Comparison of ENCODE assay signal across 22 cellular contexts in the genomic region with DNA sequence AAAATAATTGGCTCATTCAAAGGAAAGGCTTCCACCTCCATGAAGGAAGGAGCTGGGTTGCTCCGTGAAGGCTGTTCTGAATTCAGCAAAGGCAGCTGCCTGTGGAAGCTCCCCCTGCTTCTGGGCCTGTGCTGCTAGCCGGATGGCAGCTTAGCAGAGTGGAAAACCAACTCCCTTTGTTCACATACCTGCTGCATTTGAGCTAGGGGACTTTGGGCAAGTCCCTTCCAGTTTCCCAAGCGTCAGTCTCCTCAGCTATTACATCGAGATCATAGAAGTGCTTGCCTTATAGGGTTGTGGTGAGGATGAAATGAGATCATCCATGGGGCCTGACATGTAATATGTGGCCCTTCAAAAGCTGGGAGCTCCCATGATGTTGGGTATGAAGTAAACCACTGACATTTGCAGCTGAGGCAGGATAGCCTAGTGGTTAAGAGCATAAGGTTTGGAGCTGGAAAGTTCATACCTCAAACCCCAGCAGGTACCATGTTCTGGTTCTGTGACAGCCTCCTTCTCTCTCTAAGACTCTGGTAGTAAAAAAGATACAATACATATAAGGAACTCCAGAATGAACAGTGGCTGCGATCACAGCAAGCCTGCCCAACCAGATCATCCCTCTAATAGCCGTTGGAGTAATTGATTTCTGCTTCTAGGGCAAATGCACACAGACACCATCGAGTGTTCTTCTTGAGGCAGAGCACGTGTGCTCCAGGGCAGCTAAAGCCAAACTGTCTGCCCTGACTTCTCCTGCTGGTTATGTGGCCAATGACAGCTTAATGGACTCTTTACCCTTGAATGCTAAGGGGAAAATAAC. TPM values are rescaled to one million over a fixed set of nuclear protein-coding genes. Genes with fewer than 3 reads are reported as not detected.
DNase-seq lines count a peak whose midpoint lies in the region; ATAC-seq and TF ChIP-seq lines count a peak whose summit lies in the region.
"Had no signal": no experiment of that assay in that cellular context is flagged by ENCODE, and none has a peak within 500 bp of the region (broad histone marks: within the 10 kb centered on the region; RNA-seq: fewer than 3 reads in every experiment).

No MANE protein-coding gene starts in this region.

- peaks cover 4% of the 10 kb centered on the region for H3K9me3 Mint-ChIP-seq in activated CD4-positive, alpha-beta T cell treated with anti-CD3 and anti-CD28 coated beads for 36 hours (ENCODE audit: low read depth)
- peaks cover 11% of the 10 kb centered on the region for H3K9me3 Mint-ChIP-seq in neural progenitor cell

- H3K27ac ChIP-seq in neural progenitor cell: no peak overlapping the region
- no peak overlapping the region for H3K27ac ChIP-seq in thyroid gland
- H3K27ac ChIP-seq: SJSA1, vagina had no signal

- DNase-seq in activated CD4-positive, alpha-beta T cell treated with anti-CD3 and anti-CD28 coated beads for 36 hours: peak; percentile 9
- no peak for DNase-seq in activated CD4-positive, alpha-beta T cell treated with anti-CD3 and anti-CD28 coated beads for 48 hours
- peak; percentile 63 for DNase-seq in NCI-H2227 (lab: John Stamatoyannopoulos, UW; ENCODE audit: unreplicated experiment)
- DNase-seq in neural progenitor cell (ENCODE audit: low spot score): no peak
- no peak for DNase-seq in thyroid gland
- DNase-seq in T-helper 2 cell: no peak
- DNase-seq: activated CD4-positive, alpha-beta T cell treated with anti-CD3 and anti-CD28 coated beads for 4 hours; activated T-cell treated with anti-CD3 and anti-CD28 coated beads for 4 hours; CD8-positive, alpha-beta memory T cell; head of caudate nucleus; naive thymus-derived CD8-positive, alpha-beta T cell; NCI-H1417 treated with DMSO at 0.1 percent for 48 hours; NCI-H526; stimulated activated CD4-positive, alpha-beta T cell treated with anti-CD3 and anti-CD28 coated beads, Interleukin-12 subunit alpha, Interleukin-12 subunit beta, amount 100 ng/mL, for 4 hours; T1000 had no signal

- CTCF ChIA-PET in activated CD4-positive, alpha-beta T cell treated with anti-CD3 and anti-CD28 coated beads for 36 hours (lab: Charles Lee): no interaction called here

- H3K4me2 ChIP-seq in neural progenitor cell: no peak overlapping the region

- no peak overlapping the region for H3K4me3 ChIP-seq in neural progenitor cell
- H3K4me3 ChIP-seq in thyroid gland (replicated peaks in 1 of 3): no peak overlapping the region
- H3K4me3 ChIP-seq: SJSA1, vagina had no signal

- POLR2A ChIA-PET in activated CD4-positive, alpha-beta T cell treated with anti-CD3 and anti-CD28 coated beads for 36 hours (lab: Charles Lee): no interaction called here

- H3K36me3 ChIP-seq in neural progenitor cell: no peaks in the 10 kb centered on the region
- no peaks in the 10 kb centered on the region for H3K36me3 ChIP-seq in thyroid gland
- H3K36me3 ChIP-seq: SJSA1, vagina had no signal

- H4K20me1 ChIP-seq in neural progenitor cell (ENCODE audit: low read depth): no peaks in the 10 kb centered on the region

- H3K9me3 ChIP-seq in neural progenitor cell (ENCODE audit: low read depth) (peaks cover 3% of the 10 kb centered on the region), thyroid gland (no peaks in the 10 kb centered on the region)
- H3K9me3 ChIP-seq: SJSA1, vagina had no signal

- H3K27me3 ChIP-seq in neural progenitor cell (no peaks in the 10 kb centered on the region), thyroid gland (no peaks in the 10 kb centered on the region)
- H3K27me3 ChIP-seq: SJSA1, vagina had no signal

- peak; percentile 81 for ATAC-seq in activated CD4-positive, alpha-beta T cell treated with anti-CD3 and anti-CD28 coated beads for 36 hours
- ATAC-seq in GM18868 (IDR thresholded peaks at IDR 0.05; ENCODE audit: unreplicated experiment): peak; percentile 89
- no peak for ATAC-seq in GM18505 (IDR thresholded peaks at IDR 0.05; ENCODE audit: unreplicated experiment)
- ATAC-seq: esophagus mucosa; naive thymus-derived CD8-positive, alpha-beta T cell had no signal

- H3K27ac Mint-ChIP-seq in activated CD4-positive, alpha-beta T cell treated with anti-CD3 and anti-CD28 coated beads for 36 hours: no peak overlapping the region
- H3K27ac Mint-ChIP-seq in neural progenitor cell: no peak overlapping the region
- H3K27ac Mint-ChIP-seq: CD8-positive, alpha-beta memory T cell; progenitor cell of endocrine pancreas; stimulated activated naive CD8-positive, alpha-beta T cell treated with anti-CD3 and anti-CD28 coated beads, Interleukin-15, Interleukin-2, amounts not matched to agents 100 ng/mL and 50 ng/mL, for 24 hours had no signal

- TF ChIP-seq CTCF in neural progenitor cell (IDR thresholded peaks at IDR 0.05): no peak
- no peak for TF ChIP-seq CTCF in thyroid gland (IDR thresholded peaks at IDR 0.05)

- no peak overlapping the region for H3K4me3 Mint-ChIP-seq in activated CD4-positive, alpha-beta T cell treated with anti-CD3 and anti-CD28 coated beads for 36 hours
- H3K4me3 Mint-ChIP-seq in neural progenitor cell: peak overlapping the region; percentile 10
- H3K4me3 Mint-ChIP-seq: CD8-positive, alpha-beta memory T cell; naive thymus-derived CD8-positive, alpha-beta T cell; stimulated activated naive CD8-positive, alpha-beta T cell treated with anti-CD3 and anti-CD28 coated beads, Interleukin-15, Interleukin-2, amounts not matched to agents 100 ng/mL and 50 ng/mL, for 24 hours had no signal

- no peaks in the 10 kb centered on the region for H3K36me3 Mint-ChIP-seq in activated CD4-positive, alpha-beta T cell treated with anti-CD3 and anti-CD28 coated beads for 36 hours (ENCODE audit: low read depth)
- no peaks in the 10 kb centered on the region for H3K36me3 Mint-ChIP-seq in neural progenitor cell
- H3K36me3 Mint-ChIP-seq: CD8-positive, alpha-beta memory T cell had no signal

- H3K27me3 Mint-ChIP-seq in activated CD4-positive, alpha-beta T cell treated with anti-CD3 and anti-CD28 coated beads for 36 hours: peaks cover 3% of the 10 kb centered on the region
- peaks cover 5% of the 10 kb centered on the region for H3K27me3 Mint-ChIP-seq in neural progenitor cell (ENCODE audit: insufficient read depth, low read depth)

- no peak overlapping the region for H2AFZ ChIP-seq in neural progenitor cell (replicated peaks)

- TF ChIP-seq POLR2A in GM18505 (IDR thresholded peaks at IDR 0.05; ENCODE audit: borderline replicate concordance, extremely low read depth, insufficient read depth, insufficient read length): no peak
- TF ChIP-seq POLR2A in thyroid gland (IDR thresholded peaks at IDR 0.05): no peak

- peaks cover 4% of the 10 kb centered on the region for H3K4me1 ChIP-seq in neural progenitor cell
- no peaks in the 10 kb centered on the region for H3K4me1 ChIP-seq in thyroid gland
- H3K4me1 ChIP-seq: SJSA1 had no signal

- peaks cover 5% of the 10 kb centered on the region for H3F3A ChIP-seq in neural progenitor cell (ENCODE audit: low read depth)

- H3K79me2 ChIP-seq in neural progenitor cell (ENCODE audit: low read depth): no peaks in the 10 kb centered on the region

- 68 to 71% methylated on average over 8 of the region's 8 CpGs for WGBS in thyroid gland, 2 donors

- intact Hi-C loops in activated CD4-positive, alpha-beta T cell treated with anti-CD3 and anti-CD28 coated beads for 36 hours (cut with DNase I, micrococcal nuclease): no loop called here
- intact Hi-C loops in thyroid gland (cut with DNase I): no loop called here

- no peak overlapping the region for H3K9ac ChIP-seq in neural progenitor cell

- H3K4me1 Mint-ChIP-seq in activated CD4-positive, alpha-beta T cell treated with anti-CD3 and anti-CD28 coated beads for 36 hours: no peaks in the 10 kb centered on the region
- peaks cover 4% of the 10 kb centered on the region for H3K4me1 Mint-ChIP-seq in neural progenitor cell
- H3K4me1 Mint-ChIP-seq: CD8-positive, alpha-beta memory T cell; naive thymus-derived CD8-positive, alpha-beta T cell had no signal

RNA-seq across cellular contexts. Expression of gene DENND1A, which starts 11.0 kb away (rescaled TPM):
- 10 to 100 TPM; 23.7 to 29.5 TPM for total RNA-seq in activated CD4-positive, alpha-beta T cell treated with anti-CD3 and anti-CD28 coated beads for 36 hours
- total RNA-seq in neural progenitor cell (ENCODE audit: low replicate concordance) (37.4 and 48.1 TPM in 2 replicates), thyroid gland (10 to 100 TPM; 18.8 to 34.4 (median 28.2) TPM)

Comparison
In these comparisons a context has a peak if more than half of its experiments do, and no peak if none do; other contexts are left out.
1. DNase-seq: peak in activated CD4-positive, alpha-beta T cell treated with anti-CD3 and anti-CD28 coated beads for 36 hours (single experiment) and NCI-H2227 (single experiment); none in activated CD4-positive, alpha-beta T cell treated with anti-CD3 and anti-CD28 coated beads for 48 hours (single experiment), neural progenitor cell (single experiment), thyroid gland (0 of 2) and T-helper 2 cell (0 of 5).